Comparison of ENCODE assay signal across 9 cellular contexts in genomic region chr7:35971133-35971995, GRCh38.
DNase-seq lines count a peak whose midpoint lies in the region; ATAC-seq and TF ChIP-seq lines count a peak whose summit lies in the region.
"Had no signal": no experiment of that assay in that cellular context is flagged by ENCODE, and none has a peak within 500 bp of the region (broad histone marks: within the 10 kb centered on the region; RNA-seq: fewer than 3 reads in every experiment).

No MANE protein-coding gene starts in this region.

- no peaks in the 10 kb centered on the region for H3K9me3 Mint-ChIP-seq in CD4-positive, alpha-beta memory T cell
- H3K9me3 Mint-ChIP-seq in dendritic cell treated with granulocyte-macrophage colony-stimulating factor and Interleukin-4, amounts not matched to agents 40 ng/mL and 50 ng/mL, for 4 days = no peaks in the 10 kb centered on the region

- peaks cover 8% of the 10 kb centered on the region for H3K27me3 ChIP-seq in CD4-positive, alpha-beta memory T cell (ENCODE audit: insufficient read depth, low read length)
- H3K27me3 ChIP-seq in mucosa of stomach (ENCODE audit: control insufficient read depth, insufficient read depth, low read length) = no peaks in the 10 kb centered on the region

- CTCF ChIA-PET in CD4-positive, alpha-beta memory T cell (lab: Charles Lee; ENCODE audit: partially characterized antibody) = interaction anchor here (0.9 to 1.5 kb wide), 5 partner anchors 8 to 54 kb away, joined by 3 to 5 read pairs (median 4); no protein-coding TSS in a partner anchor

- no peaks in the 10 kb centered on the region for H3K9me3 ChIP-seq in CD4-positive, alpha-beta memory T cell (ENCODE audit: control insufficient read depth in 1 of 2, low read length in 2 of 2)
- no peaks in the 10 kb centered on the region for H3K9me3 ChIP-seq in mucosa of stomach (ENCODE audit: control insufficient read depth, low read length)

- TF ChIP-seq CTCF in omental fat pad (IDR thresholded peaks at IDR 0.05) = no peak

- peak overlapping the region; percentile 17 to 76 (median 66) for H3K4me3 Mint-ChIP-seq in CD4-positive, alpha-beta memory T cell
- H3K4me3 Mint-ChIP-seq in dendritic cell treated with granulocyte-macrophage colony-stimulating factor and Interleukin-4, amounts not matched to agents 40 ng/mL and 50 ng/mL, for 4 days = peak overlapping the region; percentile 62

- H3K27ac ChIP-seq in CD4-positive, alpha-beta memory T cell (ENCODE audit: low read depth, low read length) = no peak overlapping the region

- ATAC-seq in HG03521 (IDR thresholded peaks at IDR 0.05; ENCODE audit: unreplicated experiment) (peak; percentile 45), HG02852 (IDR thresholded peaks at IDR 0.05; ENCODE audit: unreplicated experiment) (no peak), omental fat pad (ENCODE audit: low FRiP score) (no peak)

- H3K4me1 Mint-ChIP-seq in CD4-positive, alpha-beta memory T cell = peaks cover 0 to 5% (median 4%) of the 10 kb centered on the region in 4 donors
- H3K4me1 Mint-ChIP-seq in dendritic cell treated with granulocyte-macrophage colony-stimulating factor and Interleukin-4, amounts not matched to agents 40 ng/mL and 50 ng/mL, for 4 days (ENCODE audit: low read depth) = peaks cover 3% of the 10 kb centered on the region

- POLR2A ChIA-PET in CD4-positive, alpha-beta memory T cell (lab: Charles Lee; ENCODE audit: partially characterized antibody) = no interaction called here

- peaks cover 16 to 18% of the 10 kb centered on the region in 2 donors for H3K27me3 Mint-ChIP-seq in CD4-positive, alpha-beta memory T cell
- H3K27me3 Mint-ChIP-seq in dendritic cell treated with granulocyte-macrophage colony-stimulating factor and Interleukin-4, amounts not matched to agents 40 ng/mL and 50 ng/mL, for 4 days = peaks cover 51% of the 10 kb centered on the region

- no peak overlapping the region for H3K4me3 ChIP-seq in CD4-positive, alpha-beta memory T cell (ENCODE audit: low read length in 2 of 2)
- no peak overlapping the region for H3K4me3 ChIP-seq in mucosa of stomach (ENCODE audit: low read length)

- intact Hi-C loops in CD4-positive, alpha-beta memory T cell (cut with micrococcal nuclease) = no loop called here
- intact Hi-C loops in dendritic cell treated with granulocyte-macrophage colony-stimulating factor and Interleukin-4, amounts not matched to agents 40 ng/mL and 50 ng/mL, for 4 days (cut with micrococcal nuclease) = no loop called here

- H3K36me3 Mint-ChIP-seq in CD4-positive, alpha-beta memory T cell = no peaks in the 10 kb centered on the region
- H3K36me3 Mint-ChIP-seq in dendritic cell treated with granulocyte-macrophage colony-stimulating factor and Interleukin-4, amounts not matched to agents 40 ng/mL and 50 ng/mL, for 4 days (ENCODE audit: low read depth) = no peaks in the 10 kb centered on the region

- H3K4me1 ChIP-seq in CD4-positive, alpha-beta memory T cell (ENCODE audit: insufficient read depth, low read length) = peaks cover 4% of the 10 kb centered on the region
- peaks cover 4% of the 10 kb centered on the region for H3K4me1 ChIP-seq in mucosa of stomach (ENCODE audit: control insufficient read depth, insufficient read depth, low read length)

- H3K27ac Mint-ChIP-seq in CD4-positive, alpha-beta memory T cell = no peak overlapping the region
- no peak overlapping the region for H3K27ac Mint-ChIP-seq in dendritic cell treated with granulocyte-macrophage colony-stimulating factor and Interleukin-4, amounts not matched to agents 40 ng/mL and 50 ng/mL, for 4 days

- no peaks in the 10 kb centered on the region for H3K36me3 ChIP-seq in CD4-positive, alpha-beta memory T cell (ENCODE audit: insufficient read depth, low read length)
- no peaks in the 10 kb centered on the region for H3K36me3 ChIP-seq in mucosa of stomach (ENCODE audit: control insufficient read depth, insufficient read depth, low read length)

- peak overlapping the region; percentile 47 for H3K9ac ChIP-seq in mucosa of stomach (ENCODE audit: low read length)

- DNase-seq in CD4-positive, alpha-beta memory T cell = peak in 1 of 5 donors; percentile 5
- DNase-seq in SIG-M5 treated with dmso at 0.1 percent for 504 hours (lab: John Stamatoyannopoulos, UW; ENCODE audit: unreplicated experiment) = no peak
- DNase-seq in NCI-H2227 treated with DMSO at 0.1 percent for 48 hours (lab: John Stamatoyannopoulos, UW) = no peak
- no peak for DNase-seq in omental fat pad (ENCODE audit: low spot score)
- DNase-seq: amygdala had no signal
